ENCODE assay signal across 19 cellular contexts in genomic region chr10:129884390-129884779, GRCh38.
DNase-seq lines count a peak whose midpoint lies in the region; ATAC-seq and TF ChIP-seq lines count a peak whose summit lies in the region.
"Had no signal": no experiment of that assay in that cellular context is flagged by ENCODE, and none has a peak within 500 bp of the region (broad histone marks: within the 10 kb centered on the region; RNA-seq: fewer than 3 reads in every experiment).

No MANE protein-coding gene starts in this region.

- H3K79me1 ChIP-seq in mesenchymal stem cell (replicated peaks; ENCODE audit: low read length, poor library complexity, severe bottlenecking) (no peaks in the 10 kb centered on the region), neuronal stem cell (ENCODE audit: low read depth, low read length) (no peaks in the 10 kb centered on the region)

- H2AK5ac ChIP-seq in mesenchymal stem cell (ENCODE audit: low read length, severe bottlenecking) (no peak overlapping the region), neuronal stem cell (ENCODE audit: low read depth, low read length) (no peak overlapping the region)

- peak overlapping the region in 10 of 11 experiments; percentile 26 to 79 (median 64); a peak in 16 of 22 replicates for H3K4me2 ChIP-seq in BLaER1 treated with 17β-estradiol and CSF1 and Interleukin-3, amounts not matched to agents 10 nM and 100 nM
- no peak overlapping the region for H3K4me2 ChIP-seq in mesenchymal stem cell (ENCODE audit: low read length, poor library complexity, severe bottlenecking)
- H3K4me2 ChIP-seq in neuronal stem cell (ENCODE audit: insufficient read depth, low read length, poor library complexity, severe bottlenecking), result no peak overlapping the region
- H3K4me2 ChIP-seq: A549, GM23338 had no signal

- H3K23ac ChIP-seq in mesenchymal stem cell (ENCODE audit: low read length in 2 of 2) (no peak overlapping the region), neuronal stem cell (ENCODE audit: low read depth, low read length, poor library complexity) (no peak overlapping the region)

- H2BK15ac ChIP-seq in mesenchymal stem cell (ENCODE audit: low read depth, poor library complexity, severe bottlenecking) (no peak overlapping the region), neuronal stem cell (ENCODE audit: low read length) (no peak overlapping the region)

- DNase-seq in NB4 (ENCODE audit: low read depth) (no peak), mesenchymal stem cell (no peak), neuronal stem cell (ENCODE audit: low spot score) (no peak), activated gamma-delta T cell treated with Interleukin-2 at 50 U/mL for 16 hours (no peak)
- DNase-seq: 8988T; ACHN; BE2C; C1 segment of cervical spinal cord; Calu3; CD4-positive, alpha-beta memory T cell; COR-L47; DMS53; DMS79 treated with DMSO at 0.1 percent for 48 hours; HFFc6 had no signal

- TF ChIP-seq POLR2A in NB4 (IDR thresholded peaks at IDR 0.05; ENCODE audit: extremely low read depth, insufficient read length), result no peak

- H3K14ac ChIP-seq in mesenchymal stem cell (ENCODE audit: low read length in 2 of 2) (no peak overlapping the region), neuronal stem cell (ENCODE audit: low read length) (no peak overlapping the region)

- H3K4me3 ChIP-seq in BLaER1 treated with 17β-estradiol and CSF1 and Interleukin-3, amounts not matched to agents 10 nM and 100 nM, result no peak overlapping the region
- H3K4me3 ChIP-seq in NB4 (ENCODE audit: low read depth, low read length) (peak overlapping the region; percentile 10), mesenchymal stem cell (ENCODE audit: insufficient read depth in 1 of 2, low read depth in 1 of 2, low read length in 2 of 2) (peak overlapping the region in 1 of 2 experiments; percentile 40), neuronal stem cell (ENCODE audit: low read length in 2 of 2) (no peak overlapping the region)
- H3K4me3 ChIP-seq: A549, GM23338, HAP-1 had no signal

- no peak for TF ChIP-seq CTCF in NB4 (IDR thresholded peaks at IDR 0.05; ENCODE audit: low read depth, low read length)

- peak overlapping the region in 1 of 11 experiments; percentile 48; a peak in 1 of 22 replicates for H3K9ac ChIP-seq in BLaER1 treated with 17β-estradiol and CSF1 and Interleukin-3, amounts not matched to agents 10 nM and 100 nM
- H3K9ac ChIP-seq in mesenchymal stem cell (ENCODE audit: low read length) (peak overlapping the region; percentile 11), neuronal stem cell (ENCODE audit: low read depth, low read length, poor library complexity) (no peak overlapping the region)

- H4K8ac ChIP-seq in mesenchymal stem cell (ENCODE audit: low read length), result no peak overlapping the region
- H4K8ac ChIP-seq in neuronal stem cell (ENCODE audit: low read depth, low read length), result no peak overlapping the region

- H2BK12ac ChIP-seq in mesenchymal stem cell (ENCODE audit: low read length in 2 of 2), result no peak overlapping the region
- no peak overlapping the region for H2BK12ac ChIP-seq in neuronal stem cell (ENCODE audit: low read length)

- no peaks in the 10 kb centered on the region for H3K27me3 ChIP-seq in BLaER1 treated with 17β-estradiol and CSF1 and Interleukin-3, amounts not matched to agents 10 nM and 100 nM
- no peaks in the 10 kb centered on the region for H3K27me3 ChIP-seq in mesenchymal stem cell (ENCODE audit: control insufficient read depth in 1 of 2, insufficient read depth in 1 of 2, low read length in 2 of 2)
- H3K27me3 ChIP-seq in neuronal stem cell (ENCODE audit: control insufficient read depth in 3 of 3, insufficient read depth in 3 of 3, low read depth in 1 of 3, low read length in 3 of 3), result no peaks in the 10 kb centered on the region
- H3K27me3 ChIP-seq: BE2C had no signal

- H4K91ac ChIP-seq in mesenchymal stem cell (ENCODE audit: low read length) (no peak overlapping the region), neuronal stem cell (ENCODE audit: low read depth, low read length, poor library complexity) (no peak overlapping the region)

- no peaks in the 10 kb centered on the region for H3K9me3 ChIP-seq in BLaER1 treated with 17β-estradiol and CSF1 and Interleukin-3, amounts not matched to agents 10 nM and 100 nM (replicated peaks in 1 of 11)
- no peaks in the 10 kb centered on the region for H3K9me3 ChIP-seq in mesenchymal stem cell (ENCODE audit: control insufficient read depth, low read length)
- H3K9me3 ChIP-seq in neuronal stem cell (replicated peaks in 1 of 2; ENCODE audit: control insufficient read depth in 2 of 2, insufficient read depth in 1 of 2, low read depth in 1 of 2, low read length in 2 of 2), result peaks cover 0 to 2% of the 10 kb centered on the region in 2 donors
- H3K9me3 ChIP-seq: A549, BE2C, HAP-1 had no signal

- H3K18ac ChIP-seq in mesenchymal stem cell (ENCODE audit: low read depth in 1 of 2, low read length in 2 of 2) (no peak overlapping the region), neuronal stem cell (ENCODE audit: low read length) (no peak overlapping the region)

- H3K36me3 ChIP-seq in BLaER1 treated with 17β-estradiol and CSF1 and Interleukin-3, amounts not matched to agents 10 nM and 100 nM, result no peaks in the 10 kb centered on the region
- H3K36me3 ChIP-seq in mesenchymal stem cell (ENCODE audit: control insufficient read depth in 1 of 2, insufficient read depth in 2 of 2, low read depth in 1 of 2, low read length in 2 of 2), result peaks cover 0 to 55% of the 10 kb centered on the region in 2 experiments
- no peaks in the 10 kb centered on the region for H3K36me3 ChIP-seq in neuronal stem cell (replicated peaks in 1 of 2; ENCODE audit: control insufficient read depth in 2 of 2, insufficient read depth in 2 of 2, low read length in 2 of 2)
- H3K36me3 ChIP-seq: HAP-1 had no signal

- peak overlapping the region in 8 of 11 experiments; percentile 49 to 74 (median 67); a peak in 13 of 22 replicates for H3K27ac ChIP-seq in BLaER1 treated with 17β-estradiol and CSF1 and Interleukin-3, amounts not matched to agents 10 nM and 100 nM
- H3K27ac ChIP-seq in mesenchymal stem cell (ENCODE audit: low read length, poor library complexity, severe bottlenecking) (no peak overlapping the region), neuronal stem cell (replicated peaks; ENCODE audit: low read length) (no peak overlapping the region)
- H3K27ac ChIP-seq: A549 had no signal

- ATAC-seq in HG02642 (IDR thresholded peaks at IDR 0.05; ENCODE audit: poor library complexity, unreplicated experiment), result no peak
- ATAC-seq: A549, GM23338 had no signal

- no peak overlapping the region for H2BK5ac ChIP-seq in mesenchymal stem cell (ENCODE audit: low read depth, low read length, poor library complexity, severe bottlenecking)
- H2BK5ac ChIP-seq in neuronal stem cell (ENCODE audit: low read length), result no peak overlapping the region

- 94% methylated on average over 9 of the region's 9 CpGs for WGBS in mesenchymal stem cell
- WGBS in neuronal stem cell (ENCODE audit: extremely low coverage in 2 of 2, insufficient read length in 2 of 2, insufficient replicate concordance in 1 of 2), 2 donors, result no CpG with 5 or more reads among the region's 9 CpGs

- H2BK120ac ChIP-seq in mesenchymal stem cell (ENCODE audit: low read depth, low read length) (no peak overlapping the region), neuronal stem cell (ENCODE audit: low read depth, low read length) (no peak overlapping the region)

- H2AFZ ChIP-seq in mesenchymal stem cell (ENCODE audit: low read depth, low read length) (no peak overlapping the region), neuronal stem cell (ENCODE audit: low read length) (no peak overlapping the region)
- H2AFZ ChIP-seq: GM23338 had no signal

- H3K4me1 ChIP-seq in BLaER1 treated with 17β-estradiol and CSF1 and Interleukin-3, amounts not matched to agents 10 nM and 100 nM, result peaks cover 17 to 50% (median 37%) of the 10 kb centered on the region in 10 experiments; a peak in 19 of 20 replicates
- H3K4me1 ChIP-seq in mesenchymal stem cell (ENCODE audit: control insufficient read depth, insufficient read depth, low read depth, low read length), result peaks cover 7% of the 10 kb centered on the region
- peaks cover 2 to 20% of the 10 kb centered on the region in 2 donors for H3K4me1 ChIP-seq in neuronal stem cell (ENCODE audit: control insufficient read depth in 2 of 2, insufficient read depth in 1 of 2, low read depth in 1 of 2, low read length in 2 of 2)
- H3K4me1 ChIP-seq: A549, HAP-1 had no signal

- H3K4ac ChIP-seq in mesenchymal stem cell (ENCODE audit: low read depth in 1 of 2, low read length in 2 of 2) (no peak overlapping the region), neuronal stem cell (ENCODE audit: low read length) (no peak overlapping the region)

- no peaks in the 10 kb centered on the region for H4K20me1 ChIP-seq in BLaER1 treated with 17β-estradiol and CSF1 and Interleukin-3, amounts not matched to agents 10 nM and 100 nM

Comparison
In these comparisons a context has a peak if more than half of its experiments do, and no peak if none do; other contexts are left out.
1. H3K27ac ChIP-seq: peak in BLaER1 treated with 17β-estradiol and CSF1 and Interleukin-3, amounts not matched to agents 10 nM and 100 nM (8 of 11); none in mesenchymal stem cell (single experiment) and neuronal stem cell (single experiment).
2. H3K4me2 ChIP-seq: peak in BLaER1 treated with 17β-estradiol and CSF1 and Interleukin-3, amounts not matched to agents 10 nM and 100 nM (10 of 11); none in mesenchymal stem cell (single experiment) and neuronal stem cell (single experiment).